Comparison of ENCODE assay signal across 9 cellular contexts in the genomic region with DNA sequence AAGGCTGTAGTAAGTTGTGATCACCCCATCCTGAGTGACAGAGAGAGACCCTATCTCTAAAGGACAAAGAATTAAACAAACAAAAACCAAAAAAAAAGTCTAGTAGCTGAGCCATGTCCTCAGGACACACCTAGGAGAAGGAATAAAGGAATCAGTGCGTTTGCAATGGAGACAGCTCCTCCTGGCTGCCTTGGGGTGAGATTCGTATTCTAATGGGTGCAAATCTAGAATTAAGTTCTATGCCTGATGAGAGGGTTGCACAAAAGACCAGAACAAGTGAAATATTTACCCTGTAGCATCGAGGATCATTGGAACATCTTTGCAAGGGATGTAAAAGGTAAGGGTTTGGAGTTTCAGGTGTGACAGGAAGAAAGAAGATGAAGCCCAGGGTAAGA.
DNase-seq lines count a peak whose midpoint lies in the region; ATAC-seq and TF ChIP-seq lines count a peak whose summit lies in the region.
"Had no signal": no experiment of that assay in that cellular context is flagged by ENCODE, and none has a peak within 500 bp of the region (broad histone marks: within the 10 kb centered on the region; RNA-seq: fewer than 3 reads in every experiment).

No MANE protein-coding gene starts in this region.

- H3K36me3 Mint-ChIP-seq in WTC11 = no peaks in the 10 kb centered on the region

- peak overlapping the region; percentile 38 for H3K4me3 Mint-ChIP-seq in WTC11

- H3K27ac ChIP-seq in fibroblast of lung (ENCODE audit: insufficient read depth, low read length) (peak overlapping the region; percentile 82), skin epidermis (peak overlapping the region in 16 of 21 experiments; percentile 14 to 80 (median 69))

- H3K36me3 ChIP-seq in fibroblast of lung (ENCODE audit: control insufficient read depth, insufficient read depth, low read length) = no peaks in the 10 kb centered on the region
- H3K36me3 ChIP-seq: tibial artery had no signal

- CTCF ChIA-PET in WTC11 (lab: Charles Lee) = interaction anchor here (0.6 to 4.3 kb wide), 14 partner anchors 18 to 918 kb away, joined by 3 to 30 read pairs (median 4); no protein-coding TSS in a partner anchor

- ATAC-seq in WTC11 (peak; percentile 17), HG02610 (IDR thresholded peaks at IDR 0.05; ENCODE audit: unreplicated experiment) (no peak)

- H3K4me1 ChIP-seq in fibroblast of lung (ENCODE audit: control insufficient read depth, extremely low read depth, insufficient read depth, low read length) = peaks cover 10% of the 10 kb centered on the region

- no peak overlapping the region for H3K4me2 ChIP-seq in fibroblast of lung (ENCODE audit: extremely low read depth, insufficient read depth, low read length)

- no peaks in the 10 kb centered on the region for H4K20me1 ChIP-seq in fibroblast of lung (ENCODE audit: control insufficient read depth, extremely low read depth, insufficient read depth, low read length)

- no peaks in the 10 kb centered on the region for H3K9me3 ChIP-seq in fibroblast of lung (ENCODE audit: control insufficient read depth, insufficient read depth, low read depth, low read length)
- H3K9me3 ChIP-seq: tibial artery had no signal

- no peaks in the 10 kb centered on the region for H3K79me2 ChIP-seq in fibroblast of lung (ENCODE audit: control insufficient read depth, insufficient read depth, low read length)

- no peaks in the 10 kb centered on the region for H3K9me3 Mint-ChIP-seq in WTC11

- H3K4me3 ChIP-seq in fibroblast of lung (replicated peaks in 1 of 4; ENCODE audit: control extremely low read depth in 1 of 4, insufficient read depth in 1 of 4, low read depth in 3 of 4, low read length in 4 of 4) (no peak overlapping the region), skin epidermis (peak overlapping the region in 3 of 7 experiments; percentile 14 to 33 (median 30))

- H2AFZ ChIP-seq in fibroblast of lung (ENCODE audit: low read length) = peak overlapping the region; percentile 91

- H3K27me3 Mint-ChIP-seq in WTC11 (ENCODE audit: low read depth) = no peaks in the 10 kb centered on the region

- H3K27ac Mint-ChIP-seq in WTC11 = peak overlapping the region; percentile 88

- DNase-seq in NCI-H2196 (lab: John Stamatoyannopoulos, UW; ENCODE audit: unreplicated experiment) = peak; percentile 13
- DNase-seq in NCI-H2196 treated with DMSO at 0.1 percent for 48 hours (lab: John Stamatoyannopoulos, UW; ENCODE audit: unreplicated experiment) = no peak
- no peak for DNase-seq in WTC11 (ENCODE audit: low spot score)
- DNase-seq in fibroblast of lung (ENCODE audit: low read depth in 2 of 2) = no peak
- DNase-seq in midbrain (lab: John Stamatoyannopoulos, UW) = no peak
- DNase-seq in HPDE6-E6E7 (ENCODE audit: extremely low spot score) = no peak

- H3K27me3 ChIP-seq in fibroblast of lung (ENCODE audit: control insufficient read depth, insufficient read depth, low read length) = no peaks in the 10 kb centered on the region
- H3K27me3 ChIP-seq: tibial artery had no signal

- POLR2A ChIA-PET in WTC11 (lab: Charles Lee) = no interaction called here

- peaks cover 43% of the 10 kb centered on the region for H3K4me1 Mint-ChIP-seq in WTC11

- TF ChIP-seq CTCF in WTC11 (IDR thresholded peaks at IDR 0.05) (no peak), fibroblast of lung (conservative IDR thresholded peaks at IDR 0.05 in 1 of 2, IDR thresholded peaks at IDR 0.05 in 1 of 2; ENCODE audit: low read depth in 1 of 2, low read length in 2 of 2) (no peak)

- H3K9ac ChIP-seq in fibroblast of lung (ENCODE audit: insufficient read depth, low read length) = no peak overlapping the region

TF ChIP-seq in WTC11, 78 proteins besides CTCF, POLR2A, EP300 and RAD21:
- 0 out of 2 replicates have a peak, but pooled peaks have one; percentile 4 for TF ChIP-seq MAX (CRISPR knock-in tag; IDR thresholded peaks at IDR 0.05)
- TF ChIP-seq, protein P1, sequence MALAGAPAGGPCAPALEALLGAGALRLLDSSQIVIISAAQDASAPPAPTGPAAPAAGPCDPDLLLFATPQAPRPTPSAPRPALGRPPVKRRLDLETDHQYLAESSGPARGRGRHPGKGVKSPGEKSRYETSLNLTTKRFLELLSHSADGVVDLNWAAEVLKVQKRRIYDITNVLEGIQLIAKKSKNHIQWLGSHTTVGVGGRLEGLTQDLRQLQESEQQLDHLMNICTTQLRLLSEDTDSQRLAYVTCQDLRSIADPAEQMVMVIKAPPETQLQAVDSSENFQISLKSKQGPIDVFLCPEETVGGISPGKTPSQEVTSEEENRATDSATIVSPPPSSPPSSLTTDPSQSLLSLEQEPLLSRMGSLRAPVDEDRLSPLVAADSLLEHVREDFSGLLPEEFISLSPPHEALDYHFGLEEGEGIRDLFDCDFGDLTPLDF (CRISPR knock-in tag; IDR thresholded peaks at IDR 0.05) = no peak
- no peak for TF ChIP-seq SP1 (CRISPR knock-in tag; conservative IDR thresholded peaks at IDR 0.05)
